In the genomic region with DNA sequence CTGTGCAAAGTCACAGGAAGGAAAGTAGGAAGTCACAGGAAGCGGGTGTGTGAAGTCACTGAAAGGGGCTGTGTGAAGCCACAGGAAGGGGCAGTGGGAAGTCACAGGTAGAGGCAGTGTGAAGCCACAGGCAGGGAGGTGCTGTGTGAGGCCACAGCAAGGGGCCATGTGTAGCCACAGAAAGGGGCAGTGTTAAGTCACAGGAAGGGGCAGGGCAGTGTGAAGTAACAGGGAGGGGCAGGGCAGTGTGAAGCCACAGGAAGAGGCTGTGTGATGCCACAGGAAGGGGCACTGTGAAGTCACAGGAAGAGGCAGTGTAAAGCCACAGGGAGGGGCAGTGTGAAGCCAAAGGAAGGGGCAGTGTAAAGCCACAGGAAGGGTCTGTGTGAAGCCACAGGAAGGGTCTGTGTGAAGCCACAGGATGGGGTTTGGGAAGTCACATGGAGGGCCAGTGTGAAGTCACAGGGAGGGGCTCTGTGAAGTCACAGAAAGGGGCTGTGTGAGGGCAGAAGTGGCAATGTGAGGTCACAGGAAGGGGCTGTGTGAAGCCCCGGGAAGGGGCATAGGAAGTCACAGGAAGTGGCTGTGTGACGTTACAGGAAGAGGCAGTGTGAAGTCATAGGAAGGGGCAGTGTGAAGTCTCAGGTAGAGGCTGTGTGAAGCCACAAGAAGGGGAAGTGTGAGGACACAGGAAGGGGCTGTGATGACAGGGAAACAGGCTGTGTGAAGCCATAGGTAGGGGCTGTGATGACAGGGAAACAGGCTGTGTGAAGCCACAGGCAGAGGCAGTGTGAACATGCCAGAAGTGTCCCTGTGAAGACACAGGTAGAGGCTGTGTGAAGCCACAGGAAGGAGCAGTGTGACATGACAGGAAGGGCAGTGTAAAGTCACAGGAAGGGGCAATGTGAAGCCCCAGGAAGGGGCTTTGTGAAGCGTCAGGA, we compare ENCODE assay signal across 1 cellular context.
TF ChIP-seq lines count a peak whose summit lies in the region.

No MANE protein-coding gene starts in this region.

TF ChIP-seq in HEK293, 187 proteins besides CTCF, POLR2A, EP300 and RAD21:
- TF ChIP-seq ZNF626 (tag by site-specific recombination; IDR thresholded peaks at IDR 0.05) (no peak), ZFP3 (tag by site-specific recombination; IDR thresholded peaks at IDR 0.05; ENCODE audit: low read depth) (no peak), ZSCAN23 (tag by site-specific recombination; IDR thresholded peaks at IDR 0.05) (no peak), ZNF596 (tag by site-specific recombination; IDR thresholded peaks at IDR 0.05) (no peak), EGR2 (tag by site-specific recombination; IDR thresholded peaks at IDR 0.05; ENCODE audit: low read depth) (no peak), ZNF530 (tag by site-specific recombination; IDR thresholded peaks at IDR 0.05; ENCODE audit: low read depth) (no peak), OVOL3 (tag by site-specific recombination; IDR thresholded peaks at IDR 0.05) (no peak), ZBTB21 (tag by site-specific recombination; IDR thresholded peaks at IDR 0.05) (peak; percentile 10; the same call in 1 of the 2 replicates)
- TF ChIP-seq, protein P1, sequence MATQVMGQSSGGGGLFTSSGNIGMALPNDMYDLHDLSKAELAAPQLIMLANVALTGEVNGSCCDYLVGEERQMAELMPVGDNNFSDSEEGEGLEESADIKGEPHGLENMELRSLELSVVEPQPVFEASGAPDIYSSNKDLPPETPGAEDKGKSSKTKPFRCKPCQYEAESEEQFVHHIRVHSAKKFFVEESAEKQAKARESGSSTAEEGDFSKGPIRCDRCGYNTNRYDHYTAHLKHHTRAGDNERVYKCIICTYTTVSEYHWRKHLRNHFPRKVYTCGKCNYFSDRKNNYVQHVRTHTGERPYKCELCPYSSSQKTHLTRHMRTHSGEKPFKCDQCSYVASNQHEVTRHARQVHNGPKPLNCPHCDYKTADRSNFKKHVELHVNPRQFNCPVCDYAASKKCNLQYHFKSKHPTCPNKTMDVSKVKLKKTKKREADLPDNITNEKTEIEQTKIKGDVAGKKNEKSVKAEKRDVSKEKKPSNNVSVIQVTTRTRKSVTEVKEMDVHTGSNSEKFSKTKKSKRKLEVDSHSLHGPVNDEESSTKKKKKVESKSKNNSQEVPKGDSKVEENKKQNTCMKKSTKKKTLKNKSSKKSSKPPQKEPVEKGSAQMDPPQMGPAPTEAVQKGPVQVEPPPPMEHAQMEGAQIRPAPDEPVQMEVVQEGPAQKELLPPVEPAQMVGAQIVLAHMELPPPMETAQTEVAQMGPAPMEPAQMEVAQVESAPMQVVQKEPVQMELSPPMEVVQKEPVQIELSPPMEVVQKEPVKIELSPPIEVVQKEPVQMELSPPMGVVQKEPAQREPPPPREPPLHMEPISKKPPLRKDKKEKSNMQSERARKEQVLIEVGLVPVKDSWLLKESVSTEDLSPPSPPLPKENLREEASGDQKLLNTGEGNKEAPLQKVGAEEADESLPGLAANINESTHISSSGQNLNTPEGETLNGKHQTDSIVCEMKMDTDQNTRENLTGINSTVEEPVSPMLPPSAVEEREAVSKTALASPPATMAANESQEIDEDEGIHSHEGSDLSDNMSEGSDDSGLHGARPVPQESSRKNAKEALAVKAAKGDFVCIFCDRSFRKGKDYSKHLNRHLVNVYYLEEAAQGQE (tag by site-specific recombination; IDR thresholded peaks at IDR 0.05), result no peak
